In genomic region chr4:108622022-108622421, GRCh38 we compare ENCODE assay signal across 11 cellular contexts. TPM values are rescaled to one million over a fixed set of nuclear protein-coding genes. Genes with fewer than 3 reads are reported as not detected.
A peak's percentile ranks its signal among the peaks of the same experiment; 100 is the strongest.
DNase-seq lines count a peak whose midpoint lies in the region; ATAC-seq and TF ChIP-seq lines count a peak whose summit lies in the region.
"Had no signal": no experiment of that assay in that cellular context is flagged by ENCODE, and none has a peak within 500 bp of the region (broad histone marks: within the 10 kb centered on the region; RNA-seq: fewer than 3 reads in every experiment).

No MANE protein-coding gene starts in this region.

- WGBS in HUES64, result 93% methylated on average over 4 of the region's 4 CpGs
- 88 to 100% methylated on average over 1 to 2 of the region's 4 CpGs for WGBS in mesodermal cell (ENCODE audit: insufficient coverage in 2 of 2), 2 experiments
- WGBS in thyroid gland, 2 donors, result 90 to 92% methylated on average over 4 of the region's 4 CpGs

- H3K36me3 ChIP-seq in BLaER1 (peaks cover 54% of the 10 kb centered on the region), HUES64 (ENCODE audit: insufficient read depth, low read length) (peaks cover 60% of the 10 kb centered on the region), adipocyte (ENCODE audit: control insufficient read depth, insufficient read depth, low read length, severe bottlenecking) (peaks cover 55% of the 10 kb centered on the region), mesodermal cell (ENCODE audit: control insufficient read depth, insufficient read depth, low read length) (peaks cover 52% of the 10 kb centered on the region), thyroid gland (peaks cover 47 to 50% of the 10 kb centered on the region in 2 donors)

- H3K9me3 ChIP-seq in BLaER1, result peaks cover 3% of the 10 kb centered on the region; the same call in 1 of the 2 replicates
- no peaks in the 10 kb centered on the region for H3K9me3 ChIP-seq in HUES64 (ENCODE audit: insufficient read depth, low read depth, low read length)
- no peaks in the 10 kb centered on the region for H3K9me3 ChIP-seq in adipocyte (ENCODE audit: control insufficient read depth, low read length)
- H3K9me3 ChIP-seq in mesodermal cell (ENCODE audit: control insufficient read depth, low read length), result no peaks in the 10 kb centered on the region
- H3K9me3 ChIP-seq in thyroid gland, result no peaks in the 10 kb centered on the region
- H3K9me3 ChIP-seq: heart right ventricle, Peyer's patch had no signal

- H3K4me3 ChIP-seq in BLaER1, result peak overlapping the region; percentile 84
- peak overlapping the region; percentile 89 for H3K4me3 ChIP-seq in HUES64 (ENCODE audit: low read length)
- H3K4me3 ChIP-seq in adipocyte (ENCODE audit: low read length), result peak overlapping the region; percentile 93
- peak overlapping the region; percentile 95 for H3K4me3 ChIP-seq in mesodermal cell (ENCODE audit: extremely low read depth, insufficient read depth, low read length, poor library complexity, severe bottlenecking)
- H3K4me3 ChIP-seq in thyroid gland (replicated peaks in 1 of 3), result no peak overlapping the region

- no peak for TF ChIP-seq POLR2A in thyroid gland (IDR thresholded peaks at IDR 0.05)

- H3K9ac ChIP-seq in BLaER1 (no peak overlapping the region), HUES64 (ENCODE audit: low read depth, low read length) (peak overlapping the region; percentile 99), adipocyte (ENCODE audit: low read length) (peak overlapping the region; percentile 95)

- no peak for ATAC-seq in HG02610 (IDR thresholded peaks at IDR 0.05; ENCODE audit: unreplicated experiment)
- no peak for ATAC-seq in HG02938 (IDR thresholded peaks at IDR 0.05; ENCODE audit: unreplicated experiment)
- ATAC-seq: heart right ventricle had no signal

- peaks cover 64% of the 10 kb centered on the region for H4K20me1 ChIP-seq in BLaER1

- no peak overlapping the region for H3K27ac ChIP-seq in BLaER1
- H3K27ac ChIP-seq in HUES64 (ENCODE audit: low read depth, low read length), result peak overlapping the region; percentile 77
- H3K27ac ChIP-seq in mesodermal cell (ENCODE audit: low read depth, low read length, severe bottlenecking), result no peak overlapping the region
- no peak overlapping the region for H3K27ac ChIP-seq in thyroid gland

- no peak for TF ChIP-seq CTCF in thyroid gland (IDR thresholded peaks at IDR 0.05)

- DNase-seq in adipocyte (ENCODE audit: low read depth), result no peak
- no peak for DNase-seq in thyroid gland
- DNase-seq in NCI-H2029 (lab: John Stamatoyannopoulos, UW), result no peak
- DNase-seq: activated effector memory CD4-positive, alpha-beta T cell treated with anti-CD3 and anti-CD28 coated beads, Interleukin-2, amount 50 U/mL, for 16 hours; heart right ventricle; Peyer's patch had no signal

- H3K27me3 ChIP-seq in BLaER1, result no peaks in the 10 kb centered on the region
- no peaks in the 10 kb centered on the region for H3K27me3 ChIP-seq in HUES64 (ENCODE audit: insufficient read depth, low read length)
- no peaks in the 10 kb centered on the region for H3K27me3 ChIP-seq in adipocyte (replicated peaks; ENCODE audit: control insufficient read depth, insufficient read depth, low read length)
- H3K27me3 ChIP-seq in thyroid gland, result no peaks in the 10 kb centered on the region
- H3K27me3 ChIP-seq: heart right ventricle, Peyer's patch had no signal

- intact Hi-C loops in thyroid gland (cut with DNase I), result no loop called here

- H3K4me1 ChIP-seq in BLaER1 (peaks cover 44% of the 10 kb centered on the region), HUES64 (ENCODE audit: insufficient read depth, low read length) (peaks cover 18% of the 10 kb centered on the region), adipocyte (ENCODE audit: control insufficient read depth, insufficient read depth, low read length) (peaks cover 38% of the 10 kb centered on the region), mesodermal cell (ENCODE audit: control insufficient read depth, insufficient read depth, low read length, poor library complexity, severe bottlenecking) (peaks cover 13% of the 10 kb centered on the region), thyroid gland (peaks cover 7% of the 10 kb centered on the region in 2 donors)

- H3K4me2 ChIP-seq in BLaER1, result peak overlapping the region; percentile 84

RNA-seq across cellular contexts. Expression of gene RPL34, which starts 1.6 kb away (rescaled TPM):
- 1,854 TPM for polyA plus RNA-seq in HUES64 (2013, experiment 1 of 2)
- polyA plus RNA-seq in HUES64 (2013, experiment 2 of 2), result 1,846 TPM
- polyA plus RNA-seq in mesodermal cell (2013, experiment 1 of 2), result 2,273 TPM
- polyA plus RNA-seq in mesodermal cell (2013, experiment 2 of 2), result 2,364 TPM
- total RNA-seq in thyroid gland, result 1,000 to 10,000 TPM in 2 of 4 donors, 100 to 1,000 TPM in 2; 735 to 3,219 (median 917) TPM

RNA-seq across cellular contexts. Expression of gene OSTC, which starts 28.4 kb away (rescaled TPM):
- 173 TPM for polyA plus RNA-seq in HUES64 (2013, experiment 1 of 2)
- 169 TPM for polyA plus RNA-seq in HUES64 (2013, experiment 2 of 2)
- 291 TPM for polyA plus RNA-seq in mesodermal cell (2013, experiment 1 of 2)
- 307 TPM for polyA plus RNA-seq in mesodermal cell (2013, experiment 2 of 2)
- 1,000 to 10,000 TPM in 1 of 4 donors, 100 to 1,000 TPM in 1, 10 to 100 TPM in 2; 82.9 to 1,618 (median 118) TPM for total RNA-seq in thyroid gland

Comparison
In these comparisons a context has a peak if more than half of its experiments do, and no peak if none do; other contexts are left out.
1. H3K4me3 ChIP-seq: peak in BLaER1 (single experiment), HUES64 (single experiment), adipocyte (single experiment) and mesodermal cell (single experiment); none in thyroid gland (0 of 3).